Comparison of ENCODE assay signal across 17 cellular contexts in genomic region chr3:41363830-41364523, GRCh38.
"Had no signal": no experiment of that assay in that cellular context is flagged by ENCODE, and none has a peak within 500 bp of the region (broad histone marks: within the 10 kb centered on the region; RNA-seq: fewer than 3 reads in every experiment).

No MANE protein-coding gene starts in this region.

- H3K4me3 ChIP-seq: lower lobe of right lung, prostate gland, sigmoid colon, testis had no signal

- H3K36me3 ChIP-seq: lower lobe of right lung, prostate gland, sigmoid colon had no signal

- DNase-seq: activated B cell treated with CpG ODN at 0.5 μM for 24 hours; activated CD4-positive, alpha-beta T cell treated with anti-CD3 and anti-CD28 coated beads, Interleukin-2, amount 50 U/mL, for 1 hour; activated naive CD4-positive, alpha-beta T cell treated with anti-CD3 and anti-CD28 coated beads, Interleukin-2, amount 50 U/mL, for 16 hours; cortex of kidney; effector memory CD4-positive, alpha-beta T cell; hippocampal formation; kidney glomerular epithelial cell; lower lobe of right lung; naive thymus-derived CD8-positive, alpha-beta T cell; occipital lobe; sigmoid colon; stimulated activated CD4-positive, alpha-beta T cell treated with anti-CD3 and anti-CD28 coated beads, Interleukin-12 subunit alpha, Interleukin-12 subunit beta, amount 100 ng/mL, for 4 hours; stimulated activated CD4-positive, alpha-beta T cell treated with anti-CD3 and anti-CD28 coated beads, Interleukin-4, amount 100 ng/mL, for 24 hours; stimulated activated naive CD8-positive, alpha-beta T cell treated with anti-CD3 and anti-CD28 coated beads, Interleukin-15, amount 100 ng/mL, for 72 hours; testis had no signal

- H3K4me1 ChIP-seq: lower lobe of right lung, prostate gland had no signal

- H3K27ac Mint-ChIP-seq: activated B cell treated with CpG ODN at 0.5 μM for 24 hours; activated T-helper 2 cell treated with anti-CD3 and anti-CD28 coated beads, Interferon-gamma antibody, Interleukin-2, Interleukin-4, amounts not matched to agents 10 μg/mL and 5 μg/mL and 100 μg/mL, durations not matched to agents 14 hours and 24 hours and 36 hours had no signal

- H3K4me1 Mint-ChIP-seq: activated B cell treated with CpG ODN at 0.5 μM for 24 hours; stimulated activated naive CD8-positive, alpha-beta T cell treated with anti-CD3 and anti-CD28 coated beads, Interleukin-15, amount 100 ng/mL, for 72 hours had no signal

- H3K9me3 ChIP-seq: lower lobe of right lung, prostate gland, sigmoid colon, testis had no signal

- H3K9me3 Mint-ChIP-seq: activated B cell treated with CpG ODN at 0.5 μM for 24 hours; activated T-helper 2 cell treated with anti-CD3 and anti-CD28 coated beads, Interferon-gamma antibody, Interleukin-2, Interleukin-4, amounts not matched to agents 10 μg/mL and 5 μg/mL and 100 μg/mL, durations not matched to agents 14 hours and 24 hours and 36 hours; stimulated activated naive CD8-positive, alpha-beta T cell treated with anti-CD3 and anti-CD28 coated beads, Interleukin-15, amount 100 ng/mL, for 72 hours had no signal

- H3K27ac ChIP-seq: lower lobe of right lung, testis had no signal

- ATAC-seq: naive thymus-derived CD8-positive, alpha-beta T cell; stimulated activated naive CD8-positive, alpha-beta T cell treated with anti-CD3 and anti-CD28 coated beads, Interleukin-15, amount 100 ng/mL, for 72 hours had no signal

- H3K4me3 Mint-ChIP-seq: activated B cell treated with CpG ODN at 0.5 μM for 24 hours; naive thymus-derived CD8-positive, alpha-beta T cell; stimulated activated naive CD8-positive, alpha-beta T cell treated with anti-CD3 and anti-CD28 coated beads, Interleukin-15, amount 100 ng/mL, for 72 hours had no signal

- H3K27me3 ChIP-seq: sigmoid colon, testis had no signal

- H3K27me3 Mint-ChIP-seq: activated B cell treated with CpG ODN at 0.5 μM for 24 hours; stimulated activated naive CD8-positive, alpha-beta T cell treated with anti-CD3 and anti-CD28 coated beads, Interleukin-15, amount 100 ng/mL, for 72 hours had no signal
